17 cellular contexts compared by ENCODE assay signal in the genomic region with DNA sequence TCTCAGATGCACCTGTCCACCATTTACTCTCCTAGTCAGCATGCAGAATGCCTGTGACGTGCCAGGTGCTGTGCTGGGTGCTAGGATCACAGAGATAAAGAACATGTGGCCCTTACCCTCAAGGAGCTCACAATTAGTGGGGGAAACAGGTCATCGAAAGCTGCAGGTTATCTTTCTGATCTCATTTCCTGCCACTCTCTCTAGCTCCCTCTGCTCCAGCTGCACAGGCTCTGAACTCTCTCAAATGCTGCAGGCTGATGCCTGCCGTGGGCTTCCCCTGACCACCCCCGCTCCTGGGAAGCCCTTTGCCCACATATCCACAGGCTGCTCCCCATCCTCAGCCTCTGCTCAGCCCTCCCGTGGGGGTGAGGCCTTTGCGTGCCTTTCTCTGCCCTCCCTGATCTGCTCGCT. TPM values are rescaled to one million over a fixed set of nuclear protein-coding genes. Genes with fewer than 3 reads are reported as not detected.
DNase-seq lines count a peak whose midpoint lies in the region; ATAC-seq, FAIRE-seq and TF ChIP-seq lines count a peak whose summit lies in the region.
"Had no signal": no experiment of that assay in that cellular context is flagged by ENCODE, and none has a peak within 500 bp of the region (broad histone marks: within the 10 kb centered on the region; RNA-seq: fewer than 3 reads in every experiment).

No MANE protein-coding gene starts in this region.

- H3K4me3 Mint-ChIP-seq in T-cell (peak overlapping the region in 1 of 3 donors; percentile 46), endodermal cell (no peak overlapping the region), nephron progenitor cell (no peak overlapping the region)

- H3K9me3 Mint-ChIP-seq in T-cell: no peaks in the 10 kb centered on the region
- H3K9me3 Mint-ChIP-seq in endodermal cell: no peaks in the 10 kb centered on the region
- H3K9me3 Mint-ChIP-seq in nephron progenitor cell: no peaks in the 10 kb centered on the region

- H3K4me3 ChIP-seq in right lobe of liver (no peak overlapping the region), HepG2 (replicated peaks in 1 of 3; ENCODE audit: insufficient read depth in 1 of 3, low read depth in 2 of 3, low read length in 3 of 3) (no peak overlapping the region), endodermal cell (ENCODE audit: low read length) (no peak overlapping the region)
- H3K4me3 ChIP-seq: SK-N-MC had no signal

- no peak for FAIRE-seq in HepG2 (lab: Jason Lieb, UNC)
- no peak for FAIRE-seq in H54 (lab: Jason Lieb, UNC)
- FAIRE-seq: GM18507, H1 had no signal

- TF ChIP-seq RAD21 in HepG2 (CRISPR knock-in tag; IDR thresholded peaks at IDR 0.05): no peak

- H3K27ac ChIP-seq in right lobe of liver (no peak overlapping the region), HepG2 (ENCODE audit: extremely low read length, insufficient read depth, low read length) (no peak overlapping the region), endodermal cell (ENCODE audit: low read depth, low read length) (no peak overlapping the region)
- H3K27ac ChIP-seq: SK-N-MC had no signal

- in situ Hi-C loops in HepG2 (cut with HindIII; ENCODE audit: extremely low pct_ligation_motif_present, low pct_unique_long_range_greater_than_20kb): no loop called here

- H3K27ac Mint-ChIP-seq in T-cell (no peak overlapping the region), endodermal cell (no peak overlapping the region), nephron progenitor cell (no peak overlapping the region)

- peaks cover 0 to 54% (median 20%) of the 10 kb centered on the region in 4 donors for H3K4me1 ChIP-seq in right lobe of liver
- peaks cover 48% of the 10 kb centered on the region for H3K4me1 ChIP-seq in HepG2 (ENCODE audit: insufficient read depth, low read length)
- no peaks in the 10 kb centered on the region for H3K4me1 ChIP-seq in endodermal cell (ENCODE audit: control insufficient read depth, insufficient read depth, low read length)

- no peak overlapping the region for H3K9ac ChIP-seq in HepG2 (ENCODE audit: insufficient read depth, low read depth, low read length)
- H3K9ac ChIP-seq in endodermal cell (ENCODE audit: extremely low read depth, low read length, poor library complexity, severe bottlenecking): no peak overlapping the region

- CTCF ChIA-PET in HepG2 (lab: Yijun Ruan, JAX; ENCODE audit: low intra/inter-chr PET ratio, low total read pairs) (no interaction called here), T-cell (lab: Charles Lee) (no interaction called here)

- TF ChIP-seq POLR2A in right lobe of liver (IDR thresholded peaks at IDR 0.05) (no peak), HepG2 (IDR thresholded peaks at IDR 0.05; ENCODE audit: insufficient read depth in 1 of 2, low read depth in 2 of 2, low read length in 2 of 2) (no peak; a peak in 1 of 4 replicates), H54 (IDR thresholded peaks at IDR 0.05; ENCODE audit: low read depth, low read length) (no peak)

- H2AFZ ChIP-seq in HepG2 (ENCODE audit: low read length): no peak overlapping the region

- DNase-seq in right lobe of liver: peak; percentile 18 to 43 (median 38)
- DNase-seq in HepG2 (ENCODE audit: low spot score): no peak
- no peak for DNase-seq in T-cell
- peak; percentile 19 for DNase-seq in endodermal cell
- DNase-seq in nephron progenitor cell: no peak
- DNase-seq in H54 (ENCODE audit: insufficient read length, low spot score): no peak
- DNase-seq: foreskin melanocyte, NCI-H187, OCI-M1 had no signal

- H3K27me3 Mint-ChIP-seq in T-cell (peaks cover 0 to 3% of the 10 kb centered on the region in 2 donors), endodermal cell (ENCODE audit: insufficient read depth) (peaks cover 10% of the 10 kb centered on the region), nephron progenitor cell (ENCODE audit: low read depth, poor library complexity) (peaks cover 11% of the 10 kb centered on the region)

- H3K36me3 Mint-ChIP-seq in T-cell (no peaks in the 10 kb centered on the region), endodermal cell (ENCODE audit: low read depth) (peaks cover 4% of the 10 kb centered on the region), nephron progenitor cell (ENCODE audit: low read depth) (peaks cover 8% of the 10 kb centered on the region)

- no TSS peak for BruUV-seq in HepG2 (replicated peaks; lab: Mats Ljungman, UMichigan)

- no peaks in the 10 kb centered on the region for H3K27me3 ChIP-seq in right lobe of liver
- no peaks in the 10 kb centered on the region for H3K27me3 ChIP-seq in HepG2 (ENCODE audit: control insufficient read depth in 1 of 2, insufficient read depth in 2 of 2, low read length in 2 of 2)
- peaks cover 5% of the 10 kb centered on the region for H3K27me3 ChIP-seq in endodermal cell (ENCODE audit: control insufficient read depth, insufficient read depth, low read length, poor library complexity, severe bottlenecking)

- no peaks in the 10 kb centered on the region for H4K20me1 ChIP-seq in HepG2 (ENCODE audit: insufficient read depth, low read length)

- POLR2A ChIA-PET in HepG2 (lab: Yijun Ruan, JAX) (no interaction called here), T-cell (lab: Charles Lee) (no interaction called here)

- WGBS in right lobe of liver (ENCODE audit: insufficient coverage, low coverage, low lambda C conversion rate, missing lambda C conversion rate): 54% methylated on average over 5 of the region's 7 CpGs
- 98% methylated on average over 7 of the region's 7 CpGs for WGBS in HepG2 (ENCODE audit: low lambda C conversion rate)
- 89 to 94% methylated on average over 7 of the region's 7 CpGs for WGBS in endodermal cell (ENCODE audit: insufficient coverage in 1 of 2, insufficient read length in 1 of 2), 2 experiments

- no peak for TF ChIP-seq CTCF in right lobe of liver (IDR thresholded peaks at IDR 0.05)
- TF ChIP-seq CTCF in HepG2 (CRISPR knock-in tag; IDR thresholded peaks at IDR 0.05): no peak
- no peak for TF ChIP-seq CTCF in endodermal cell (conservative IDR thresholded peaks at IDR 0.05)
- no peak for TF ChIP-seq CTCF in nephron progenitor cell (IDR thresholded peaks at IDR 0.05)

- H3K9me3 ChIP-seq in right lobe of liver (no peaks in the 10 kb centered on the region), HepG2 (ENCODE audit: low read length) (no peaks in the 10 kb centered on the region), endodermal cell (ENCODE audit: control insufficient read depth, low read length) (no peaks in the 10 kb centered on the region)

- ATAC-seq in right lobe of liver (no peak), HepG2 (no peak), T-cell (replicated peaks in 1 of 4) (peak in 3 of 4 experiments; percentile 27 to 40 (median 27)), GM19324 (IDR thresholded peaks at IDR 0.05; ENCODE audit: low FRiP score, unreplicated experiment) (no peak), HG03095 (IDR thresholded peaks at IDR 0.05; ENCODE audit: unreplicated experiment) (no peak)

- no peak overlapping the region for H3K4me2 ChIP-seq in HepG2 (ENCODE audit: low read depth, low read length)

- TF ChIP-seq EP300 in HepG2 (IDR thresholded peaks at IDR 0.05; ENCODE audit: low read depth in 2 of 2, low read length in 2 of 2) (no peak), HepG2 (CRISPR knock-in tag; IDR thresholded peaks at IDR 0.05; ENCODE audit: borderline replicate concordance) (no peak)

- H3K36me3 ChIP-seq in right lobe of liver (peaks cover 0 to 17% (median 2%) of the 10 kb centered on the region in 4 donors), HepG2 (replicated peaks in 1 of 2; ENCODE audit: control insufficient read depth in 1 of 2, insufficient read depth in 2 of 2, low read length in 2 of 2) (peaks cover 11 to 37% of the 10 kb centered on the region in 2 experiments), endodermal cell (ENCODE audit: control insufficient read depth, insufficient read depth, low read length) (no peaks in the 10 kb centered on the region)

- peaks cover 39% of the 10 kb centered on the region for H3K79me2 ChIP-seq in HepG2 (ENCODE audit: insufficient read depth, low read length)

- intact Hi-C loops in right lobe of liver (cut with DNase I) (no loop called here), HepG2 (cut with micrococcal nuclease; ENCODE audit: unreplicated experiment) (no loop called here)

- H3K4me1 Mint-ChIP-seq in T-cell (peaks cover 14 to 19% (median 15%) of the 10 kb centered on the region in 3 donors), endodermal cell (peaks cover 4% of the 10 kb centered on the region), nephron progenitor cell (peaks cover 73% of the 10 kb centered on the region)

RNA-seq across cellular contexts. Expression of a gene that starts 29.6 kb away (rescaled TPM):
- total RNA-seq in right lobe of liver: 10 to 100 TPM in 5 of 6 experiments, 1 to 10 TPM in 1; 9.7 to 16.0 (median 14.8) TPM
- 1.9 and 2.9 TPM in 2 replicates for total RNA-seq in HepG2 (2016; rRNA removed; fragmentation: Illumina TruSeq; extraction: Trizol)
- total RNA-seq in HepG2 (2016; cell fraction: cytosol; rRNA removed; fragmentation: Illumina TruSeq; extraction: Trizol; ENCODE audit: low read depth): 0.79 and 1.0 TPM in 2 replicates
- 1.7 and 2.9 TPM in 2 replicates for total RNA-seq in HepG2 (2016; cell fraction: insoluble cytoplasmic fraction; rRNA removed; fragmentation: Illumina TruSeq; extraction: Trizol)
- total RNA-seq in HepG2 (2016; cell fraction: membrane; rRNA removed; fragmentation: Illumina TruSeq; extraction: Trizol): 2.3 TPM in 2 replicates
- total RNA-seq in HepG2 (2016; cell fraction: nucleus; rRNA removed; fragmentation: Illumina TruSeq; extraction: Trizol): 2.9 and 3.7 TPM in 2 replicates
- polyA plus RNA-seq in HepG2 (2011; rRNA removed): 4.6 and 6.5 TPM in 2 replicates
- polyA plus RNA-seq in HepG2 (2011; cell fraction: cytosol; rRNA removed): 3.0 and 3.9 TPM in 2 replicates
- polyA plus RNA-seq in HepG2 (2011; cell fraction: nucleus; rRNA removed): 25.0 and 33.1 TPM in 2 replicates
- 7.9 and 8.7 TPM in 2 replicates for polyA plus RNA-seq in HepG2 (2012)
- 0.66 and 0.71 TPM in 2 replicates for polyA plus RNA-seq in HepG2 (2016; cell fraction: cytosol; fragmentation: Illumina TruSeq; extraction: Trizol; ENCODE audit: low read depth)
- 3.0 and 4.2 TPM in 2 replicates for polyA plus RNA-seq in HepG2 (2016; cell fraction: insoluble cytoplasmic fraction; fragmentation: Illumina TruSeq; extraction: Trizol; ENCODE audit: low read depth)
- polyA plus RNA-seq in HepG2 (2016; cell fraction: membrane; fragmentation: Illumina TruSeq; extraction: Trizol; ENCODE audit: low read depth): 1.6 and 1.9 TPM in 2 replicates
- polyA plus RNA-seq in HepG2 (2016; cell fraction: nucleus; fragmentation: Illumina TruSeq; extraction: Trizol; ENCODE audit: insufficient read depth, low read depth): 14.0 and 17.0 TPM in 2 replicates
- 0.07 and 4.8 TPM in 2 replicates for polyA minus RNA-seq in HepG2 (2011; rRNA and poly(A)+ RNA removed; ENCODE audit: low replicate concordance)
- polyA minus RNA-seq in HepG2 (2011; cell fraction: cytosol; rRNA and poly(A)+ RNA removed): 5.2 and 5.4 TPM in 2 replicates
- polyA minus RNA-seq in HepG2 (2011; cell fraction: nucleus; rRNA and poly(A)+ RNA removed): 5.8 and 5.9 TPM in 2 replicates
- under 1 TPM; 0.22 to 0.47 (median 0.28) TPM for total RNA-seq in T-cell
- 10 to 100 TPM in 1 of 2 donors, 1 to 10 TPM in 1; 9.4 to 11.1 TPM for total RNA-seq in endodermal cell
- polyA plus RNA-seq in endodermal cell (2013, experiment 1 of 2): 9.9 TPM
- 9.9 TPM for polyA plus RNA-seq in endodermal cell (2013, experiment 2 of 2)

RNA-seq across cellular contexts. Expression of a gene that starts 35.7 kb away (rescaled TPM):
- total RNA-seq in right lobe of liver: under 1 TPM in 5 of 6 experiments, not detected in 1; 0.34 to 0.84 (median 0.55) TPM
- not detected in 2 replicates for total RNA-seq in HepG2 (2016; rRNA removed; fragmentation: Illumina TruSeq; extraction: Trizol)
- total RNA-seq in HepG2 (2016; cell fraction: cytosol; rRNA removed; fragmentation: Illumina TruSeq; extraction: Trizol; ENCODE audit: low read depth): not detected in 2 replicates
- total RNA-seq in HepG2 (2016; cell fraction: insoluble cytoplasmic fraction; rRNA removed; fragmentation: Illumina TruSeq; extraction: Trizol): not detected in 2 replicates
- not detected in 2 replicates for total RNA-seq in HepG2 (2016; cell fraction: membrane; rRNA removed; fragmentation: Illumina TruSeq; extraction: Trizol)
- total RNA-seq in HepG2 (2016; cell fraction: nucleus; rRNA removed; fragmentation: Illumina TruSeq; extraction: Trizol): not detected in 2 replicates
- polyA plus RNA-seq in HepG2 (2011; rRNA removed): 0.15 and 0.29 TPM in 2 replicates
- polyA plus RNA-seq in HepG2 (2011; cell fraction: cytosol; rRNA removed): 0.04 and 0.12 TPM in 2 replicates
- 0.51 and 0.73 TPM in 2 replicates for polyA plus RNA-seq in HepG2 (2011; cell fraction: nucleus; rRNA removed)
- 0.44 TPM in 1 of 2 replicates, not detected in the other for polyA plus RNA-seq in HepG2 (2012)
- polyA plus RNA-seq in HepG2 (2016; cell fraction: cytosol; fragmentation: Illumina TruSeq; extraction: Trizol; ENCODE audit: low read depth): not detected in 2 replicates
- not detected in 2 replicates for polyA plus RNA-seq in HepG2 (2016; cell fraction: insoluble cytoplasmic fraction; fragmentation: Illumina TruSeq; extraction: Trizol; ENCODE audit: low read depth)
- not detected in 2 replicates for polyA plus RNA-seq in HepG2 (2016; cell fraction: membrane; fragmentation: Illumina TruSeq; extraction: Trizol; ENCODE audit: low read depth)
- not detected in 2 replicates for polyA plus RNA-seq in HepG2 (2016; cell fraction: nucleus; fragmentation: Illumina TruSeq; extraction: Trizol; ENCODE audit: insufficient read depth, low read depth)
- polyA minus RNA-seq in HepG2 (2011; rRNA and poly(A)+ RNA removed; ENCODE audit: low replicate concordance): not detected in 2 replicates
- polyA minus RNA-seq in HepG2 (2011; cell fraction: cytosol; rRNA and poly(A)+ RNA removed): not detected in 2 replicates
- polyA minus RNA-seq in HepG2 (2011; cell fraction: nucleus; rRNA and poly(A)+ RNA removed): 0.62 and 0.77 TPM in 2 replicates
- total RNA-seq in T-cell: not detected
- under 1 TPM in 1 of 2 donors, not detected in 1; 0.18 TPM for total RNA-seq in endodermal cell
- polyA plus RNA-seq in endodermal cell (2013, experiment 1 of 2): 0.71 TPM
- not detected for polyA plus RNA-seq in endodermal cell (2013, experiment 2 of 2)
- total RNA-seq: M059J, myocyte, NCI-H460 had no signal
- polyA plus RNA-seq: H1 had no signal

Comparison
In these comparisons a context has a peak if more than half of its experiments do, and no peak if none do; other contexts are left out.
1. DNase-seq: peak in right lobe of liver (3 of 3) and endodermal cell (single experiment); none in HepG2 (single experiment), T-cell (0 of 34), nephron progenitor cell (single experiment) and H54 (single experiment).
2. ATAC-seq: peak in T-cell (3 of 4); none in right lobe of liver (0 of 4), HepG2 (single experiment), GM19324 (single experiment) and HG03095 (single experiment).